Comparison of ENCODE assay signal across 3 cellular contexts in genomic region chr16:18309159-18309558, GRCh38. TPM values are rescaled to one million over a fixed set of nuclear protein-coding genes. Genes with fewer than 3 reads are reported as not detected.
"Had no signal": no experiment of that assay in that cellular context is flagged by ENCODE, and none has a peak within 500 bp of the region (broad histone marks: within the 10 kb centered on the region; RNA-seq: fewer than 3 reads in every experiment).

No MANE protein-coding gene starts in this region.

RNA-seq across cellular contexts. Expression of gene NPIPA8, which starts 27.4 kb away (rescaled TPM):
- total RNA-seq: GM23248, GM23338, H7 had no signal
- polyA plus RNA-seq: GM23248, GM23338 had no signal
